Comparison of ENCODE assay signal across 15 cellular contexts in genomic region chr6:75213732-75214131, GRCh38. TPM values are rescaled to one million over a fixed set of nuclear protein-coding genes. Genes with fewer than 3 reads are reported as not detected.
DNase-seq lines count a peak whose midpoint lies in the region; ATAC-seq, FAIRE-seq and TF ChIP-seq lines count a peak whose summit lies in the region.
"Had no signal": no experiment of that assay in that cellular context is flagged by ENCODE, and none has a peak within 500 bp of the region (broad histone marks: within the 10 kb centered on the region; RNA-seq: fewer than 3 reads in every experiment).

No MANE protein-coding gene starts in this region.

- TF ChIP-seq CTCF in Panc1 (IDR thresholded peaks at IDR 0.05) = peak; percentile 26

- DNase-seq in stimulated activated CD4-positive, alpha-beta T cell treated with anti-CD3 and anti-CD28 coated beads, Interleukin-15, amount 100 ng/mL, for 24 hours = peak; percentile 7
- DNase-seq in stimulated activated CD4-positive, alpha-beta T cell treated with anti-CD3 and anti-CD28 coated beads, Interleukin-4, amount 100 ng/mL, for 4 hours = no peak
- DNase-seq in Panc1 (ENCODE audit: low read depth, low spot score) (no peak), MV-4-11 (lab: John Stamatoyannopoulos, UW) (no peak), DMS153 (lab: John Stamatoyannopoulos, UW) (no peak), RCC 7860 (ENCODE audit: low spot score) (no peak)
- DNase-seq: activated naive CD8-positive, alpha-beta T cell treated with anti-CD3 and anti-CD28 coated beads, Interleukin-2, amount 10 ng/mL, durations not matched to agents 7 days and 5 days; immature natural killer cell; mucosa of descending colon; NCI-H345; posterior cingulate gyrus had no signal

- no peak overlapping the region for H3K4me3 ChIP-seq in Panc1 (ENCODE audit: low read depth in 2 of 2, low read length in 2 of 2)
- H3K4me3 ChIP-seq: esophagus muscularis mucosa, HAP-1, mucosa of descending colon had no signal

- H3K36me3 ChIP-seq in Panc1 (ENCODE audit: control insufficient read depth, insufficient read depth, low read length) = no peaks in the 10 kb centered on the region
- H3K36me3 ChIP-seq: esophagus muscularis mucosa, HAP-1 had no signal

- 0 out of 2 replicates have a peak, but pooled peaks cover 5% of the 10 kb centered on the region for H3K4me1 ChIP-seq in Panc1 (ENCODE audit: control insufficient read depth, insufficient read depth, low read length)

- no TSS peak for BruUV-seq in Panc1 (replicated peaks; lab: Mats Ljungman, UMichigan)

- H3K27ac ChIP-seq in Panc1 (ENCODE audit: low read length) = no peak overlapping the region
- H3K27ac ChIP-seq: esophagus muscularis mucosa had no signal

- in situ Hi-C loops in Panc1 (cut with HindIII; ENCODE audit: low pct_unique_long_range_greater_than_20kb, low sequenced_read_pairs) = no loop called here

- no peaks in the 10 kb centered on the region; the same call in 1 of the 2 replicates for H3K27me3 ChIP-seq in Panc1 (ENCODE audit: control insufficient read depth, insufficient read depth, low read length)
- H3K27me3 ChIP-seq: esophagus muscularis mucosa had no signal

- no peaks in the 10 kb centered on the region for H3K9me3 ChIP-seq in Panc1 (ENCODE audit: control insufficient read depth, insufficient read depth, low read depth, low read length)
- H3K9me3 ChIP-seq: esophagus muscularis mucosa, HAP-1, mucosa of descending colon had no signal

- intact Hi-C loops in Panc1 (cut with micrococcal nuclease; ENCODE audit: unreplicated experiment) = loop anchor here (5.0 to 10.0 kb wide), 3 partner anchors 1356 to 1539 kb away; no protein-coding TSS in a partner anchor

- CTCF ChIA-PET in Panc1 (lab: Charles Lee) = interaction anchor here (0.6 kb wide), 1 partner anchor 335 kb away, joined by 3 read pairs; no protein-coding TSS in a partner anchor

- POLR2A ChIA-PET in Panc1 (lab: Charles Lee) = interaction anchor here (0.6 kb wide), 1 partner anchor 1381 kb away, joined by 3 read pairs; no protein-coding TSS in a partner anchor

- FAIRE-seq in RCC 7860 (lab: Jason Lieb, UNC) = no peak

- ATAC-seq in HG02798 (IDR thresholded peaks at IDR 0.05; ENCODE audit: poor library complexity, unreplicated experiment) (peak; percentile 51), Panc1 (no peak), HG03571 (IDR thresholded peaks at IDR 0.05; ENCODE audit: unreplicated experiment) (no peak)
- ATAC-seq: mucosa of descending colon had no signal

RNA-seq across cellular contexts. Expression of gene COL12A1, which starts 7.9 kb away (rescaled TPM):
- total RNA-seq in Panc1 (2021; ENCODE audit: unreplicated experiment) = 10.4 TPM
- polyA plus RNA-seq in Panc1 (2012; ENCODE audit: insufficient read length) = 10.5 TPM
- total RNA-seq: activated naive CD8-positive, alpha-beta T cell treated with anti-CD3 and anti-CD28 coated beads, Interleukin-2, amount 10 ng/mL, durations not matched to agents 7 days and 5 days had no signal
- polyA plus RNA-seq: immature natural killer cell had no signal

RNA-seq across cellular contexts. Expression of gene COX7A2, which starts 29.9 kb away (rescaled TPM):
- 707 TPM for total RNA-seq in Panc1 (2021; ENCODE audit: unreplicated experiment)
- 412 TPM for polyA plus RNA-seq in Panc1 (2012; ENCODE audit: insufficient read length)
